ENCODE assay signal across 1 cellular context in the genomic region with DNA sequence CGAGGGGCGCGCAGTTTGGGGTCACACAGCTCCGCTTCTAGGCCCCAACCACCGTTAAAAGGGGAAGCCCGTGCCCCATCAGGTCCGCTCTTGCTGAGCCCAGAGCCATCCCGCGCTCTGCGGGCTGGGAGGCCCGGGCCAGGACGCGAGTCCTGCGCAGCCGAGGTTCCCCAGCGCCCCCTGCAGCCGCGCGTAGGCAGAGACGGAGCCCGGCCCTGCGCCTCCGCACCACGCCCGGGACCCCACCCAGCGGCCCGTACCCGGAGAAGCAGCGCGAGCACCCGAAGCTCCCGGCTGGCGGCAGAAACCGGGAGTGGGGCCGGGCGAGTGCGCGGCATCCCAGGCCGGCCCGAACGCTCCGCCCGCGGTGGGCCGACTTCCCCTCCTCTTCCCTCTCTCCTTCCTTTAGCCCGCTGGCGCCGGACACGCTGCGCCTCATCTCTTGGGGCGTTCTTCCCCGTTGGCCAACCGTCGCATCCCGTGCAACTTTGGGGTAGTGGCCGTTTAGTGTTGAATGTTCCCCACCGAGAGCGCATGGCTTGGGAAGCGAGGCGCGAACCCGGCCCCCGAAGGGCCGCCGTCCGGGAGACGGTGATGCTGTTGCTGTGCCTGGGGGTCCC.
TF ChIP-seq lines count a peak whose summit lies in the region.

A gene (plus strand): TSS at position 266 of the 620 bp plus-strand sequence. CDS start 269 bp downstream, at position 535.

TF ChIP-seq in HEK293, 187 proteins besides CTCF, POLR2A, EP300 and RAD21 (continued from another document):
- TF ChIP-seq, protein P1, sequence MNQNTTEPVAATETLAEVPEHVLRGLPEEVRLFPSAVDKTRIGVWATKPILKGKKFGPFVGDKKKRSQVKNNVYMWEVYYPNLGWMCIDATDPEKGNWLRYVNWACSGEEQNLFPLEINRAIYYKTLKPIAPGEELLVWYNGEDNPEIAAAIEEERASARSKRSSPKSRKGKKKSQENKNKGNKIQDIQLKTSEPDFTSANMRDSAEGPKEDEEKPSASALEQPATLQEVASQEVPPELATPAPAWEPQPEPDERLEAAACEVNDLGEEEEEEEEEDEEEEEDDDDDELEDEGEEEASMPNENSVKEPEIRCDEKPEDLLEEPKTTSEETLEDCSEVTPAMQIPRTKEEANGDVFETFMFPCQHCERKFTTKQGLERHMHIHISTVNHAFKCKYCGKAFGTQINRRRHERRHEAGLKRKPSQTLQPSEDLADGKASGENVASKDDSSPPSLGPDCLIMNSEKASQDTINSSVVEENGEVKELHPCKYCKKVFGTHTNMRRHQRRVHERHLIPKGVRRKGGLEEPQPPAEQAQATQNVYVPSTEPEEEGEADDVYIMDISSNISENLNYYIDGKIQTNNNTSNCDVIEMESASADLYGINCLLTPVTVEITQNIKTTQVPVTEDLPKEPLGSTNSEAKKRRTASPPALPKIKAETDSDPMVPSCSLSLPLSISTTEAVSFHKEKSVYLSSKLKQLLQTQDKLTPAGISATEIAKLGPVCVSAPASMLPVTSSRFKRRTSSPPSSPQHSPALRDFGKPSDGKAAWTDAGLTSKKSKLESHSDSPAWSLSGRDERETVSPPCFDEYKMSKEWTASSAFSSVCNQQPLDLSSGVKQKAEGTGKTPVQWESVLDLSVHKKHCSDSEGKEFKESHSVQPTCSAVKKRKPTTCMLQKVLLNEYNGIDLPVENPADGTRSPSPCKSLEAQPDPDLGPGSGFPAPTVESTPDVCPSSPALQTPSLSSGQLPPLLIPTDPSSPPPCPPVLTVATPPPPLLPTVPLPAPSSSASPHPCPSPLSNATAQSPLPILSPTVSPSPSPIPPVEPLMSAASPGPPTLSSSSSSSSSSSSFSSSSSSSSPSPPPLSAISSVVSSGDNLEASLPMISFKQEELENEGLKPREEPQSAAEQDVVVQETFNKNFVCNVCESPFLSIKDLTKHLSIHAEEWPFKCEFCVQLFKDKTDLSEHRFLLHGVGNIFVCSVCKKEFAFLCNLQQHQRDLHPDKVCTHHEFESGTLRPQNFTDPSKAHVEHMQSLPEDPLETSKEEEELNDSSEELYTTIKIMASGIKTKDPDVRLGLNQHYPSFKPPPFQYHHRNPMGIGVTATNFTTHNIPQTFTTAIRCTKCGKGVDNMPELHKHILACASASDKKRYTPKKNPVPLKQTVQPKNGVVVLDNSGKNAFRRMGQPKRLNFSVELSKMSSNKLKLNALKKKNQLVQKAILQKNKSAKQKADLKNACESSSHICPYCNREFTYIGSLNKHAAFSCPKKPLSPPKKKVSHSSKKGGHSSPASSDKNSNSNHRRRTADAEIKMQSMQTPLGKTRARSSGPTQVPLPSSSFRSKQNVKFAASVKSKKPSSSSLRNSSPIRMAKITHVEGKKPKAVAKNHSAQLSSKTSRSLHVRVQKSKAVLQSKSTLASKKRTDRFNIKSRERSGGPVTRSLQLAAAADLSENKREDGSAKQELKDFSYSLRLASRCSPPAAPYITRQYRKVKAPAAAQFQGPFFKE (tag by site-specific recombination; IDR thresholded peaks at IDR 0.05; ENCODE audit: borderline replicate concordance), result no peak
- TF ChIP-seq ZNF121 (tag by site-specific recombination; IDR thresholded peaks at IDR 0.05), result no peak
- TF ChIP-seq ZNF768 (tag by site-specific recombination; IDR thresholded peaks at IDR 0.05), result no peak
- no peak for TF ChIP-seq ZNF629 (tag by site-specific recombination; IDR thresholded peaks at IDR 0.05)
- no peak for TF ChIP-seq ZFP69B (tag by site-specific recombination; IDR thresholded peaks at IDR 0.05)
- no peak for TF ChIP-seq BCL11A (tag by site-specific recombination; IDR thresholded peaks at IDR 0.05; ENCODE audit: low read depth)
- TF ChIP-seq ZNF423 (tag by site-specific recombination; IDR thresholded peaks at IDR 0.05), result no peak
